ENCODE assay signal across 18 cellular contexts in genomic region chr5:154866841-154867240, GRCh38. TPM values are rescaled to one million over a fixed set of nuclear protein-coding genes. Genes with fewer than 3 reads are reported as not detected.
"Had no signal": no experiment of that assay in that cellular context is flagged by ENCODE, and none has a peak within 500 bp of the region (broad histone marks: within the 10 kb centered on the region; RNA-seq: fewer than 3 reads in every experiment).

No MANE protein-coding gene starts in this region.

- H3K27ac ChIP-seq: ascending aorta, suprapubic skin had no signal

- H3K27ac Mint-ChIP-seq: activated naive CD8-positive, alpha-beta T cell treated with anti-CD3 and anti-CD28 coated beads, Interleukin-2, amount 10 ng/mL, durations not matched to agents 7 days and 5 days; activated T-helper 2 cell treated with anti-CD3 and anti-CD28 coated beads, Interferon-gamma antibody, Interleukin-2, Interleukin-4, amounts not matched to agents 10 μg/mL and 5 μg/mL and 100 μg/mL, durations not matched to agents 14 hours and 24 hours and 36 hours; nephron progenitor cell; progenitor cell of endocrine pancreas had no signal

- DNase-seq: activated CD4-positive, CD25-positive, alpha-beta regulatory T cell treated with anti-CD3 and anti-CD28 coated beads, Interleukin-2, amount 50 U/mL, for 72 hours; activated naive CD8-positive, alpha-beta T cell treated with anti-CD3 and anti-CD28 coated beads, Interleukin-2, amount 10 ng/mL, durations not matched to agents 7 days and 5 days; kidney glomerular epithelial cell; nephron progenitor cell; occipital lobe; right cardiac atrium; SK-N-SH; stimulated activated CD4-positive, alpha-beta T cell treated with anti-CD3 and anti-CD28 coated beads, Interleukin-4, amount 100 ng/mL, for 24 hours; stimulated activated CD8-positive, alpha-beta memory T cell treated with anti-CD3 and anti-CD28 coated beads, Interleukin-4, amount 100 ng/mL, for 48 hours; stimulated activated naive CD4-positive, alpha-beta T cell treated with Interleukin-2 at 50 U/mL for 16 hours; T-cell; T1000 had no signal

- H3K4me3 ChIP-seq: ascending aorta, skin epidermis, suprapubic skin had no signal

- H3K27me3 Mint-ChIP-seq: activated naive CD8-positive, alpha-beta T cell treated with anti-CD3 and anti-CD28 coated beads, Interleukin-2, amount 10 ng/mL, durations not matched to agents 7 days and 5 days; progenitor cell of endocrine pancreas; T-cell had no signal

- H3K27me3 ChIP-seq: ascending aorta, suprapubic skin had no signal

- ATAC-seq: right cardiac atrium, Right ventricle myocardium inferior, T-cell had no signal

- H3K9me3 ChIP-seq: ascending aorta, SK-N-SH, suprapubic skin had no signal

- H3K4me3 Mint-ChIP-seq: activated naive CD8-positive, alpha-beta T cell treated with anti-CD3 and anti-CD28 coated beads, Interleukin-2, amount 10 ng/mL, durations not matched to agents 7 days and 5 days; nephron progenitor cell; T-cell had no signal

- H3K4me1 ChIP-seq: ascending aorta had no signal

- H3K9me3 Mint-ChIP-seq: activated naive CD8-positive, alpha-beta T cell treated with anti-CD3 and anti-CD28 coated beads, Interleukin-2, amount 10 ng/mL, durations not matched to agents 7 days and 5 days; activated T-helper 2 cell treated with anti-CD3 and anti-CD28 coated beads, Interferon-gamma antibody, Interleukin-2, Interleukin-4, amounts not matched to agents 10 μg/mL and 5 μg/mL and 100 μg/mL, durations not matched to agents 14 hours and 24 hours and 36 hours; nephron progenitor cell; T-cell had no signal

RNA-seq across cellular contexts. Expression of gene FAXDC2, which starts 16.4 kb away (rescaled TPM):
- total RNA-seq: activated naive CD8-positive, alpha-beta T cell treated with anti-CD3 and anti-CD28 coated beads, Interleukin-2, amount 10 ng/mL, durations not matched to agents 7 days and 5 days; activated T-helper 2 cell treated with anti-CD3 and anti-CD28 coated beads, Interferon-gamma antibody, Interleukin-2, Interleukin-4, amounts not matched to agents 10 μg/mL and 5 μg/mL and 100 μg/mL, durations not matched to agents 14 hours and 24 hours and 36 hours had no signal
